In genomic region chr17:27462149-27462548, GRCh38 we compare ENCODE assay signal across 1 cellular context.
TF ChIP-seq lines count a peak whose summit lies in the region.

No MANE protein-coding gene starts in this region.

TF ChIP-seq in K562, 482 proteins besides CTCF, POLR2A, EP300 and RAD21:
- TF ChIP-seq RREB1 (CRISPR knock-in tag; IDR thresholded peaks at IDR 0.05) (0 out of 2 replicates have a peak, but pooled peaks have one; percentile 59), CBFB (CRISPR knock-in tag; IDR thresholded peaks at IDR 0.05) (0 out of 2 replicates have a peak, but pooled peaks have one; percentile 15), ZNF507 (tag; conservative IDR thresholded peaks at IDR 0.05) (no peak), RUNX1 (IDR thresholded peaks at IDR 0.05; ENCODE audit: low read depth) (0 out of 2 replicates have a peak, but pooled peaks have one; percentile 11)
